Comparison of ENCODE assay signal across 1 cellular context in genomic region chr6:116253505-116254296, GRCh38.
TF ChIP-seq lines count a peak whose summit lies in the region.

TSPYL4 (minus strand) TSS chr6:116254075; CDS start chr6:116254008, 67 bp downstream.

TF ChIP-seq in HepG2, 621 proteins besides CTCF, POLR2A, EP300 and RAD21 (continued from another document and continues in another):
- no peak for TF ChIP-seq ZNF318 (CRISPR knock-in tag; IDR thresholded peaks at IDR 0.05)
- no peak for TF ChIP-seq ZNF616 (CRISPR knock-in tag; IDR thresholded peaks at IDR 0.05; ENCODE audit: low read depth)
- peak; percentile 27; the same call in 1 of the 2 replicates for TF ChIP-seq KDM4B (CRISPR knock-in tag; IDR thresholded peaks at IDR 0.05)
- TF ChIP-seq HCFC1 (IDR thresholded peaks at IDR 0.05; ENCODE audit: low read depth, low read length): no peak; the same call in 1 of the 2 replicates
- peak; percentile 66 for TF ChIP-seq ZNF614 (CRISPR knock-in tag; IDR thresholded peaks at IDR 0.05; ENCODE audit: borderline replicate concordance)
- peak; percentile 52; the same call in 1 of the 2 replicates for TF ChIP-seq ZBTB20 (CRISPR knock-in tag; IDR thresholded peaks at IDR 0.05; ENCODE audit: borderline replicate concordance, low read depth)
- TF ChIP-seq MBNL3 (CRISPR knock-in tag; conservative IDR thresholded peaks at IDR 0.05): no peak
- TF ChIP-seq CREM (IDR thresholded peaks at IDR 0.05): peak; percentile 88
- peak; percentile 63 for TF ChIP-seq CREM (CRISPR knock-in tag; IDR thresholded peaks at IDR 0.05)
- TF ChIP-seq NFATC3 (CRISPR knock-in tag; IDR thresholded peaks at IDR 0.05): no peak
- peak; percentile 54; the same call in 1 of the 2 replicates for TF ChIP-seq TARDBP (CRISPR knock-in tag; IDR thresholded peaks at IDR 0.05)
- no peak for TF ChIP-seq ZBTB1 (CRISPR knock-in tag; IDR thresholded peaks at IDR 0.05; ENCODE audit: borderline replicate concordance)
- TF ChIP-seq RAD51 (IDR thresholded peaks at IDR 0.05; ENCODE audit: borderline replicate concordance): no peak
- peak; percentile 75; the same call in 1 of the 2 replicates for TF ChIP-seq HIVEP1 (CRISPR knock-in tag; IDR thresholded peaks at IDR 0.05)
- TF ChIP-seq, protein P1, sequence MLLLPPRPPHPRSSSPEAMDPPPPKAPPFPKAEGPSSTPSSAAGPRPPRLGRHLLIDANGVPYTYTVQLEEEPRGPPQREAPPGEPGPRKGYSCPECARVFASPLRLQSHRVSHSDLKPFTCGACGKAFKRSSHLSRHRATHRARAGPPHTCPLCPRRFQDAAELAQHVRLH (CRISPR knock-in tag; IDR thresholded peaks at IDR 0.05; ENCODE audit: borderline replicate concordance, low read depth): 0 out of 2 replicates have a peak, but pooled peaks have one; percentile 38
- TF ChIP-seq ZNF639 (CRISPR knock-in tag; conservative IDR thresholded peaks at IDR 0.05): no peak
- 0 out of 2 replicates have a peak, but pooled peaks have one; percentile 20 for TF ChIP-seq HNF4A (CRISPR knock-in tag; IDR thresholded peaks at IDR 0.05)
- no peak for TF ChIP-seq SNRNP70 (IDR thresholded peaks at IDR 0.05; ENCODE audit: low read depth, low read length)
- TF ChIP-seq, protein P2, sequence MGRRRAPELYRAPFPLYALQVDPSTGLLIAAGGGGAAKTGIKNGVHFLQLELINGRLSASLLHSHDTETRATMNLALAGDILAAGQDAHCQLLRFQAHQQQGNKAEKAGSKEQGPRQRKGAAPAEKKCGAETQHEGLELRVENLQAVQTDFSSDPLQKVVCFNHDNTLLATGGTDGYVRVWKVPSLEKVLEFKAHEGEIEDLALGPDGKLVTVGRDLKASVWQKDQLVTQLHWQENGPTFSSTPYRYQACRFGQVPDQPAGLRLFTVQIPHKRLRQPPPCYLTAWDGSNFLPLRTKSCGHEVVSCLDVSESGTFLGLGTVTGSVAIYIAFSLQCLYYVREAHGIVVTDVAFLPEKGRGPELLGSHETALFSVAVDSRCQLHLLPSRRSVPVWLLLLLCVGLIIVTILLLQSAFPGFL (CRISPR knock-in tag; IDR thresholded peaks at IDR 0.05): no peak
- TF ChIP-seq EZH2 (conservative IDR thresholded peaks at IDR 0.05; ENCODE audit: low read depth, low read length): no peak
- TF ChIP-seq, protein P3, sequence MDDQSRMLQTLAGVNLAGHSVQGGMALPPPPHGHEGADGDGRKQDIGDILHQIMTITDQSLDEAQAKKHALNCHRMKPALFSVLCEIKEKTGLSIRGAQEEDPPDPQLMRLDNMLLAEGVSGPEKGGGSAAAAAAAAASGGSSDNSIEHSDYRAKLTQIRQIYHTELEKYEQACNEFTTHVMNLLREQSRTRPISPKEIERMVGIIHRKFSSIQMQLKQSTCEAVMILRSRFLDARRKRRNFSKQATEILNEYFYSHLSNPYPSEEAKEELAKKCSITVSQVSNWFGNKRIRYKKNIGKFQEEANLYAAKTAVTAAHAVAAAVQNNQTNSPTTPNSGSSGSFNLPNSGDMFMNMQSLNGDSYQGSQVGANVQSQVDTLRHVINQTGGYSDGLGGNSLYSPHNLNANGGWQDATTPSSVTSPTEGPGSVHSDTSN (CRISPR knock-in tag; IDR thresholded peaks at IDR 0.05; ENCODE audit: borderline replicate concordance): no peak
- no peak; the same call in 1 of the 2 replicates for TF ChIP-seq FUBP1 (CRISPR knock-in tag; IDR thresholded peaks at IDR 0.05; ENCODE audit: borderline replicate concordance)
- no peak; the same call in 1 of the 2 replicates for TF ChIP-seq FOXO1 (CRISPR knock-in tag; IDR thresholded peaks at IDR 0.05)
- no peak for TF ChIP-seq ZBTB14 (CRISPR knock-in tag; IDR thresholded peaks at IDR 0.05)
- no peak for TF ChIP-seq E2F2 (CRISPR knock-in tag; IDR thresholded peaks at IDR 0.05; ENCODE audit: borderline replicate concordance)
- TF ChIP-seq RFX3 (CRISPR knock-in tag; IDR thresholded peaks at IDR 0.05): peak; percentile 96
- no peak for TF ChIP-seq ZNF510 (CRISPR knock-in tag; IDR thresholded peaks at IDR 0.05; ENCODE audit: low read depth)
- TF ChIP-seq THRA (CRISPR knock-in tag; IDR thresholded peaks at IDR 0.05; ENCODE audit: borderline replicate concordance): no peak; the same call in 1 of the 2 replicates
- no peak for TF ChIP-seq ZNF672 (CRISPR knock-in tag; IDR thresholded peaks at IDR 0.05)
- TF ChIP-seq JUN (CRISPR knock-in tag; IDR thresholded peaks at IDR 0.05): peak; percentile 26; the same call in 1 of the 2 replicates
- peak; percentile 8; the same call in 1 of the 2 replicates for TF ChIP-seq MAX (IDR thresholded peaks at IDR 0.05)
- peak; percentile 99 for TF ChIP-seq RFXANK (CRISPR knock-in tag; IDR thresholded peaks at IDR 0.05)
- TF ChIP-seq ATF5 (CRISPR knock-in tag; IDR thresholded peaks at IDR 0.05; ENCODE audit: low read depth): no peak
- TF ChIP-seq RORA (CRISPR knock-in tag; IDR thresholded peaks at IDR 0.05): no peak
- TF ChIP-seq MAFF (IDR thresholded peaks at IDR 0.05; ENCODE audit: low read depth, low read length): no peak
- TF ChIP-seq ZNF577 (CRISPR knock-in tag; IDR thresholded peaks at IDR 0.05; ENCODE audit: borderline replicate concordance, low read depth): no peak
- TF ChIP-seq ARID3A (IDR thresholded peaks at IDR 0.05; ENCODE audit: low read depth, low read length): no peak
- TF ChIP-seq ZSCAN25 (CRISPR knock-in tag; IDR thresholded peaks at IDR 0.05): peak; percentile 74; the same call in 1 of the 2 replicates
